In the genomic region with DNA sequence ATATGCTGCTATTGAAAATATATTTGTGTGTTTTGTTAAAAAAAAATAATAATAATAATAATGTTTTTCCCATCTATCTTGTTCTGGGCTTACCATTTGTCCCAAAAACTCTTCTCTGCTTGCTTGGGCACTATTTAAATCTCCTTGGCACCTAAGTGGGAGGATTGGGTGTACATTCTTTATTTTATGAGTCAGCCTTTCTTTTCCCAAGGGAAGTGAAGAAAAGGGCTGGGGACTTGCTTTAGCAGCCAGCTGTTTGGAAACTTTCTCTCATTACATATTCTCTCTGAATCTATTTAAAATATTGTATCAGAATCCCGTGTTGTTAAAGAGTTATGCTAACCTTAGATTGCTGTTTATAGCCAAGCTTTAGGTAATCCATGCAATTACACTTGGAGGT, we compare ENCODE assay signal across 30 cellular contexts.
"Had no signal": no experiment of that assay in that cellular context is flagged by ENCODE, and none has a peak within 500 bp of the region (broad histone marks: within the 10 kb centered on the region; RNA-seq: fewer than 3 reads in every experiment).

No MANE protein-coding gene starts in this region.

- H3K36me3 Mint-ChIP-seq: activated CD4-positive, alpha-beta memory T cell treated with anti-CD3 and anti-CD28 coated beads for 36 hours; activated naive CD8-positive, alpha-beta T cell; T-cell had no signal

- H3K4me3 Mint-ChIP-seq: activated CD4-positive, alpha-beta memory T cell treated with anti-CD3 and anti-CD28 coated beads for 36 hours; activated CD4-positive, alpha-beta T cell treated with anti-CD3 and anti-CD28 coated beads, Interleukin-2, amount 10 ng/mL, durations not matched to agents 7 days and 5 days; activated naive CD4-positive, alpha-beta T cell treated with anti-CD3 and anti-CD28 coated beads for 36 hours; activated naive CD8-positive, alpha-beta T cell; activated T-cell treated with anti-CD3 and anti-CD28 coated beads, Interleukin-2, amount 50 U/mL, for 4 hours; central memory CD8-positive, alpha-beta T cell; T-cell had no signal

- H3K27me3 Mint-ChIP-seq: activated CD4-positive, alpha-beta memory T cell treated with anti-CD3 and anti-CD28 coated beads for 36 hours; activated CD4-positive, alpha-beta T cell treated with anti-CD3 and anti-CD28 coated beads, Interleukin-2, amount 10 ng/mL, durations not matched to agents 7 days and 5 days; activated naive CD8-positive, alpha-beta T cell; central memory CD8-positive, alpha-beta T cell; T-cell had no signal

- H3K27me3 ChIP-seq: body of pancreas had no signal

- H3K27ac Mint-ChIP-seq: activated CD4-positive, alpha-beta memory T cell treated with anti-CD3 and anti-CD28 coated beads for 36 hours; activated CD4-positive, alpha-beta T cell treated with anti-CD3 and anti-CD28 coated beads, Interleukin-2, amount 10 ng/mL, durations not matched to agents 7 days and 5 days; activated naive CD4-positive, alpha-beta T cell treated with anti-CD3 and anti-CD28 coated beads for 36 hours; activated naive CD8-positive, alpha-beta T cell; T-cell had no signal

- H3K27ac ChIP-seq: body of pancreas, SK-N-MC, VCaP had no signal

- FAIRE-seq: bronchial epithelial cell, K562, TTC549 had no signal

- H3K4me3 ChIP-seq: body of pancreas, K562, SK-N-MC had no signal

- DNase-seq: activated CD4-positive, alpha-beta memory T cell treated with anti-CD3 and anti-CD28 coated beads for 36 hours; activated CD4-positive, alpha-beta T cell treated with anti-CD3 and anti-CD28 coated beads, Interleukin-2, amount 10 ng/mL, durations not matched to agents 7 days and 5 days; activated CD4-positive, CD25-positive, alpha-beta regulatory T cell; activated CD8-positive, alpha-beta memory T cell treated with anti-CD3 and anti-CD28 coated beads for 24 hours; activated effector memory CD4-positive, alpha-beta T cell treated with anti-CD3 and anti-CD28 coated beads, Interleukin-2, amount 50 U/mL, for 16 hours; activated naive CD4-positive, alpha-beta T cell treated with anti-CD3 and anti-CD28 coated beads for 36 hours; activated T-cell treated with anti-CD3 and anti-CD28 coated beads, Interleukin-2, amount 50 U/mL, for 4 hours; aorta; body of pancreas; Karpas-422; NCI-H1092; NCI-H1417; NCI-H2029; NCI-H2107; NCI-H2171 treated with DMSO at 0.1 percent for 48 hours; NCI-H345; NCI-H510A; NCI-H526 treated with DMSO at 0.1 percent for 48 hours; NCI-H82; RPMI8226; T-cell; T-helper 2 cell; T1000 had no signal

- H3K9me3 ChIP-seq: body of pancreas had no signal

- H3K4me1 ChIP-seq: body of pancreas had no signal

- H3K4me1 Mint-ChIP-seq: activated CD4-positive, alpha-beta T cell treated with anti-CD3 and anti-CD28 coated beads, Interleukin-2, amount 10 ng/mL, durations not matched to agents 7 days and 5 days; central memory CD8-positive, alpha-beta T cell; T-cell had no signal
